ENCODE assay signal across 10 cellular contexts in the genomic region with DNA sequence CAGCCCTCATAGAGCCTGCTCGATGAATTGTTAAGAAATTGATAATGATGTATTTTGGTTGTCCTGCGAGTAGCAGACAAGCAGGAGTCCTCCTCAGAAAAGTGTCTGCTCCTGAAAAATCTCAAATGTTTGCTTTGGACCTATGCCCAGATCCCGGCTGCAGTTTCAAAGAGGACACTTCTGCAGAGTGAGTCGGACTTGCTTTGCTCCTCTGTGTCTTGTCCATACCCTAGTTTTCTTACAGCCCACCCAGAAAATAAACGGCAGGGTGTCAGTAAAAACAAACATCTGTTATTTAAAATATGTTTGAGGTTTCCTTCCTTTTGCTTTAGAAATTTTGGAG. TPM values are rescaled to one million over a fixed set of nuclear protein-coding genes. Genes with fewer than 3 reads are reported as not detected.
DNase-seq lines count a peak whose midpoint lies in the region; ATAC-seq, FAIRE-seq and TF ChIP-seq lines count a peak whose summit lies in the region.
"Had no signal": no experiment of that assay in that cellular context is flagged by ENCODE, and none has a peak within 500 bp of the region (broad histone marks: within the 10 kb centered on the region; RNA-seq: fewer than 3 reads in every experiment).

No MANE protein-coding gene starts in this region.

- H3K4me1 Mint-ChIP-seq in activated CD4-positive, alpha-beta T cell treated with anti-CD3 and anti-CD28 coated beads for 36 hours, result peaks cover 67% of the 10 kb centered on the region

- H3K9me3 ChIP-seq in Peyer's patch, result no peaks in the 10 kb centered on the region
- H3K9me3 ChIP-seq in stomach smooth muscle (ENCODE audit: control insufficient read depth in 2 of 2, low read length in 2 of 2), result no peaks in the 10 kb centered on the region
- H3K9me3 ChIP-seq in effector memory CD4-positive, alpha-beta T cell (ENCODE audit: control insufficient read depth, low read length), result no peaks in the 10 kb centered on the region

- TF ChIP-seq POLR2A in Peyer's patch (IDR thresholded peaks at IDR 0.05), result no peak
- no peak for TF ChIP-seq POLR2A in GM12891 (IDR thresholded peaks at IDR 0.05; ENCODE audit: low read depth, low read length)

- DNase-seq in activated CD4-positive, alpha-beta T cell treated with anti-CD3 and anti-CD28 coated beads for 36 hours, result no peak
- DNase-seq in activated CD4-positive, alpha-beta T cell treated with anti-CD3 and anti-CD28 coated beads for 4 hours, result no peak
- DNase-seq in Peyer's patch, result peak in 1 of 3 donors; percentile 57
- DNase-seq in fibroblast of peridontal ligament (ENCODE audit: extremely low read depth), result peak; percentile 64
- DNase-seq in effector memory CD4-positive, alpha-beta T cell, result no peak
- DNase-seq in activated gamma-delta T cell treated with Interleukin-2 at 50 U/mL for 16 hours, result no peak
- DNase-seq in GM12891 (ENCODE audit: insufficient read length, low spot score), result no peak
- DNase-seq: DND-41 had no signal

- TF ChIP-seq CTCF in Peyer's patch (IDR thresholded peaks at IDR 0.05), result no peak

- H3K27me3 ChIP-seq in Peyer's patch, result no peaks in the 10 kb centered on the region
- H3K27me3 ChIP-seq in stomach smooth muscle (ENCODE audit: control insufficient read depth in 1 of 2, insufficient read depth in 2 of 2, low read length in 2 of 2), result no peaks in the 10 kb centered on the region
- no peaks in the 10 kb centered on the region for H3K27me3 ChIP-seq in effector memory CD4-positive, alpha-beta T cell (replicated peaks; ENCODE audit: control insufficient read depth, insufficient read depth, low read length, poor library complexity, severe bottlenecking)

- intact Hi-C loops in activated CD4-positive, alpha-beta T cell treated with anti-CD3 and anti-CD28 coated beads for 36 hours (cut with DNase I, micrococcal nuclease), result no loop called here

- POLR2A ChIA-PET in activated CD4-positive, alpha-beta T cell treated with anti-CD3 and anti-CD28 coated beads for 36 hours (lab: Charles Lee), result no interaction called here

- peaks cover 0 to 3% (median 0%) of the 10 kb centered on the region in 3 donors for H3K36me3 ChIP-seq in Peyer's patch
- H3K36me3 ChIP-seq in stomach smooth muscle (ENCODE audit: control insufficient read depth in 2 of 2, insufficient read depth in 2 of 2, low read length in 2 of 2), result peaks cover under 1 to 2% of the 10 kb centered on the region in 2 donors
- peaks cover 9% of the 10 kb centered on the region for H3K36me3 ChIP-seq in effector memory CD4-positive, alpha-beta T cell (ENCODE audit: control insufficient read depth, insufficient read depth, low read length)

- H3K27ac ChIP-seq in Peyer's patch, result peak overlapping the region in 3 of 4 donors; percentile 87 to 99 (median 98)
- H3K27ac ChIP-seq in stomach smooth muscle (ENCODE audit: low read length), result peak overlapping the region; percentile 49
- H3K27ac ChIP-seq in effector memory CD4-positive, alpha-beta T cell (ENCODE audit: insufficient read depth, low read length, poor library complexity, severe bottlenecking), result no peak overlapping the region

- no peaks in the 10 kb centered on the region for H3K9me3 Mint-ChIP-seq in activated CD4-positive, alpha-beta T cell treated with anti-CD3 and anti-CD28 coated beads for 36 hours (ENCODE audit: low read depth)

- no peaks in the 10 kb centered on the region for H3K27me3 Mint-ChIP-seq in activated CD4-positive, alpha-beta T cell treated with anti-CD3 and anti-CD28 coated beads for 36 hours

- H3K36me3 Mint-ChIP-seq in activated CD4-positive, alpha-beta T cell treated with anti-CD3 and anti-CD28 coated beads for 36 hours (ENCODE audit: low read depth), result peaks cover 16% of the 10 kb centered on the region

- FAIRE-seq in GM12891 (lab: Jason Lieb, UNC), result no peak
- FAIRE-seq: endometrium had no signal

- H3K27ac Mint-ChIP-seq in activated CD4-positive, alpha-beta T cell treated with anti-CD3 and anti-CD28 coated beads for 36 hours, result peak overlapping the region; percentile 28

- H3K4me1 ChIP-seq in Peyer's patch, result peaks cover 4 to 71% (median 9%) of the 10 kb centered on the region in 4 donors
- peaks cover 51% of the 10 kb centered on the region for H3K4me1 ChIP-seq in stomach smooth muscle (ENCODE audit: control insufficient read depth, insufficient read depth, low read length)
- H3K4me1 ChIP-seq in effector memory CD4-positive, alpha-beta T cell (ENCODE audit: control insufficient read depth, insufficient read depth, low read length, poor library complexity, severe bottlenecking), result peaks cover 38% of the 10 kb centered on the region

- CTCF ChIA-PET in activated CD4-positive, alpha-beta T cell treated with anti-CD3 and anti-CD28 coated beads for 36 hours (lab: Charles Lee), result interaction anchor here (1.1 to 12.5 kb wide), 5 partner anchors 9 to 58 kb away, joined by 6 to 98 read pairs (median 7); no protein-coding TSS in a partner anchor

- no peak overlapping the region for H3K4me3 Mint-ChIP-seq in activated CD4-positive, alpha-beta T cell treated with anti-CD3 and anti-CD28 coated beads for 36 hours

- H3K9ac ChIP-seq in stomach smooth muscle (ENCODE audit: low read length in 2 of 2), result peak overlapping the region in 1 of 2 donors; percentile 1

- no peak for ATAC-seq in activated CD4-positive, alpha-beta T cell treated with anti-CD3 and anti-CD28 coated beads for 36 hours

- H3K4me3 ChIP-seq in Peyer's patch (peak overlapping the region in 2 of 4 donors; percentile 21 to 96), stomach smooth muscle (ENCODE audit: low read length in 2 of 2) (peak overlapping the region; percentile 22 to 54)
- H3K4me3 ChIP-seq in effector memory CD4-positive, alpha-beta T cell (ENCODE audit: insufficient read depth, low read depth, low read length, poor library complexity, severe bottlenecking), result no peak overlapping the region

TF ChIP-seq in GM12891, 5 proteins besides CTCF, POLR2A, EP300 and RAD21:
- TF ChIP-seq POU2F2 (IDR thresholded peaks at IDR 0.05; ENCODE audit: low read depth, low read length) (no peak), PAX5 (IDR thresholded peaks at IDR 0.05; ENCODE audit: insufficient read depth, low read length, severe bottlenecking) (no peak), TAF1 (IDR thresholded peaks at IDR 0.05; ENCODE audit: low read depth, low read length) (no peak), SPI1 (IDR thresholded peaks at IDR 0.05; ENCODE audit: low read depth, low read length) (no peak), POLR2AphosphoS5 (IDR thresholded peaks at IDR 0.05; ENCODE audit: low read depth, low read length) (no peak)

RNA-seq across cellular contexts. Expression of a gene that starts 2.8 kb away (rescaled TPM):
- 100 to 1,000 TPM; 230 to 246 TPM for total RNA-seq in activated CD4-positive, alpha-beta T cell treated with anti-CD3 and anti-CD28 coated beads for 36 hours
- total RNA-seq in Peyer's patch, result 100 to 1,000 TPM in 3 of 4 donors, 10 to 100 TPM in 1; 90.0 to 223 (median 154) TPM
- polyA plus RNA-seq in GM12891 (2012; ENCODE audit: low read depth, missing spikeins), result 0.64 TPM

RNA-seq across cellular contexts. Expression of a gene that starts 46.0 kb away (rescaled TPM):
- total RNA-seq in activated CD4-positive, alpha-beta T cell treated with anti-CD3 and anti-CD28 coated beads for 36 hours, result 100 to 1,000 TPM; 264 to 361 TPM
- 10 to 100 TPM; 33.3 to 75.1 (median 72.0) TPM for total RNA-seq in Peyer's patch
- 49.0 TPM for polyA plus RNA-seq in GM12891 (2012; ENCODE audit: low read depth, missing spikeins)
